ENCODE assay signal across 22 cellular contexts in genomic region chr3:121757812-121758545, GRCh38.
"Had no signal": no experiment of that assay in that cellular context is flagged by ENCODE, and none has a peak within 500 bp of the region (broad histone marks: within the 10 kb centered on the region; RNA-seq: fewer than 3 reads in every experiment).

No MANE protein-coding gene starts in this region.

- ATAC-seq: activated CD8-positive, alpha-beta T cell treated with anti-CD3 and anti-CD28 coated beads, Interleukin-2, amount 10 ng/mL, durations not matched to agents 7 days and 5 days; activated T-helper 17 cell treated with anti-CD3 and anti-CD28 coated beads, Interleukin-2, amount 50 U/mL, for 72 hours; gastroesophageal sphincter; mucosa of descending colon; naive thymus-derived CD4-positive, alpha-beta T cell; stimulated activated naive CD8-positive, alpha-beta T cell treated with anti-CD3 and anti-CD28 coated beads, Interleukin-15, Interleukin-2, amounts not matched to agents 100 U/mL and 50 U/mL, for 24 hours had no signal

- DNase-seq: activated CD4-positive, alpha-beta T cell treated with anti-CD3 and anti-CD28 coated beads, Interleukin-2, amount 50 U/mL, for 1 hour; activated CD4-positive, CD25-positive, alpha-beta regulatory T cell treated with anti-CD3 and anti-CD28 coated beads, Interleukin-2, amount 50 U/mL, for 72 hours; activated CD8-positive, alpha-beta T cell treated with anti-CD3 and anti-CD28 coated beads, Interleukin-2, amount 10 ng/mL, durations not matched to agents 7 days and 5 days; activated T-cell treated with anti-CD3 and anti-CD28 coated beads, Interleukin-2, amount 50 U/mL, for 1 hour; brain microvascular endothelial cell; colonic mucosa; endodermal cell; esophagus squamous epithelium; islet precursor cell; lower lobe of right lung; mucosa of descending colon; naive thymus-derived CD4-positive, alpha-beta T cell; stimulated activated CD4-positive, alpha-beta T cell treated with anti-CD3 and anti-CD28 coated beads, Interleukin-12 subunit alpha, Interleukin-12 subunit beta, amount 100 ng/mL, for 4 hours; stimulated activated CD4-positive, alpha-beta T cell treated with anti-CD3 and anti-CD28 coated beads, Interleukin-4, amount 100 ng/mL, for 4 hours; stimulated activated naive CD8-positive, alpha-beta T cell treated with anti-CD3 and anti-CD28 coated beads, Interleukin-15, Interleukin-2, amounts not matched to agents 100 U/mL and 50 U/mL, for 24 hours had no signal

- H3K4me1 ChIP-seq: adrenal gland, ascending aorta, colonic mucosa, esophagus squamous epithelium, gastroesophageal sphincter, lower lobe of right lung, neural progenitor cell had no signal

- H3K9me3 ChIP-seq: adrenal gland, ascending aorta, colonic mucosa, esophagus squamous epithelium, gastroesophageal sphincter, heart right ventricle, lower lobe of right lung, mucosa of descending colon had no signal

- H3K27ac ChIP-seq: ascending aorta, brain microvascular endothelial cell, colonic mucosa, esophagus squamous epithelium, gastroesophageal sphincter, lower lobe of right lung, neural progenitor cell, VCaP had no signal

- H3K27me3 ChIP-seq: adrenal gland, ascending aorta, brain microvascular endothelial cell, colonic mucosa, heart right ventricle had no signal

- H3K4me3 ChIP-seq: adrenal gland, ascending aorta, colonic mucosa, esophagus squamous epithelium, gastroesophageal sphincter, heart right ventricle, lower lobe of right lung, mucosa of descending colon, neural progenitor cell had no signal

- H3K36me3 ChIP-seq: adrenal gland, ascending aorta, brain microvascular endothelial cell, colonic mucosa, esophagus squamous epithelium, gastroesophageal sphincter, heart right ventricle, lower lobe of right lung, neural progenitor cell had no signal
